ENCODE assay signal across 28 cellular contexts in genomic region chr11:74196781-74197486, GRCh38.
"Had no signal": no experiment of that assay in that cellular context is flagged by ENCODE, and none has a peak within 500 bp of the region (broad histone marks: within the 10 kb centered on the region; RNA-seq: fewer than 3 reads in every experiment).

No MANE protein-coding gene starts in this region.

- H3K4me1 Mint-ChIP-seq: activated CD4-positive, alpha-beta T cell treated with anti-CD3 and anti-CD28 coated beads for 36 hours; activated CD8-positive, alpha-beta memory T cell treated with anti-CD3 and anti-CD28 coated beads, Interleukin-2, amount 10 ng/mL, durations not matched to agents 7 days and 5 days had no signal

- H3K27ac Mint-ChIP-seq: activated CD4-positive, alpha-beta memory T cell treated with anti-CD3 and anti-CD28 coated beads for 36 hours; activated CD4-positive, alpha-beta T cell treated with anti-CD3 and anti-CD28 coated beads for 36 hours; activated CD4-positive, alpha-beta T cell treated with anti-CD3 and anti-CD28 coated beads, Interleukin-2, amount 10 ng/mL, durations not matched to agents 24 days and 14 days; activated CD8-positive, alpha-beta memory T cell treated with anti-CD3 and anti-CD28 coated beads, Interleukin-2, amount 10 ng/mL, durations not matched to agents 7 days and 5 days; activated CD8-positive, alpha-beta T cell treated with anti-CD3 and anti-CD28 coated beads, Interleukin-2, amount 10 ng/mL, durations not matched to agents 7 days and 5 days; activated naive CD8-positive, alpha-beta T cell; activated T-cell treated with anti-CD3 and anti-CD28 coated beads, Interleukin-2, amount 50 U/mL, for 72 hours had no signal

- H3K27me3 ChIP-seq: body of pancreas, breast epithelium, cardiac muscle cell, colonic mucosa, esophagus muscularis mucosa, foreskin keratinocyte, gastrocnemius medialis had no signal

- H3K36me3 ChIP-seq: breast epithelium, cardiac muscle cell, colonic mucosa had no signal

- H3K27me3 Mint-ChIP-seq: activated CD4-positive, alpha-beta memory T cell treated with anti-CD3 and anti-CD28 coated beads for 36 hours; activated CD4-positive, alpha-beta T cell treated with anti-CD3 and anti-CD28 coated beads for 36 hours; activated CD4-positive, alpha-beta T cell treated with anti-CD3 and anti-CD28 coated beads, Interleukin-2, amount 10 ng/mL, durations not matched to agents 24 days and 14 days; activated CD8-positive, alpha-beta memory T cell treated with anti-CD3 and anti-CD28 coated beads, Interleukin-2, amount 10 ng/mL, durations not matched to agents 7 days and 5 days; activated naive CD8-positive, alpha-beta T cell had no signal

- H3K4me1 ChIP-seq: body of pancreas, breast epithelium, colonic mucosa, esophagus muscularis mucosa had no signal

- H3K27ac ChIP-seq: body of pancreas, breast epithelium, cardiac muscle cell, colonic mucosa, esophagus muscularis mucosa, foreskin keratinocyte, gastrocnemius medialis had no signal

- ATAC-seq: activated CD4-positive, alpha-beta T cell treated with anti-CD3 and anti-CD28 coated beads for 36 hours; activated CD8-positive, alpha-beta memory T cell treated with anti-CD3 and anti-CD28 coated beads, Interleukin-2, amount 10 ng/mL, durations not matched to agents 7 days and 5 days; activated CD8-positive, alpha-beta T cell treated with anti-CD3 and anti-CD28 coated beads, Interleukin-2, amount 10 ng/mL, durations not matched to agents 7 days and 5 days; activated T-cell treated with anti-CD3 and anti-CD28 coated beads, Interleukin-2, amount 50 U/mL, for 72 hours; body of pancreas; foreskin keratinocyte; gastrocnemius medialis had no signal

- DNase-seq: activated CD4-positive, alpha-beta memory T cell treated with anti-CD3 and anti-CD28 coated beads for 36 hours; activated CD4-positive, alpha-beta T cell treated with anti-CD3 and anti-CD28 coated beads for 36 hours; activated CD4-positive, alpha-beta T cell treated with anti-CD3 and anti-CD28 coated beads, Interleukin-2, amount 10 ng/mL, durations not matched to agents 24 days and 14 days; activated CD4-positive, CD25-positive, alpha-beta regulatory T cell; activated CD4-positive, CD25-positive, alpha-beta regulatory T cell treated with anti-CD3 and anti-CD28 coated beads, Interleukin-2, amount 50 U/mL, for 72 hours; activated CD8-positive, alpha-beta memory T cell treated with anti-CD3 and anti-CD28 coated beads, Interleukin-2, amount 10 ng/mL, durations not matched to agents 7 days and 5 days; activated CD8-positive, alpha-beta memory T cell treated with anti-CD3 and anti-CD28 coated beads, Interleukin-2, amount 50 U/mL, for 4 hours; activated CD8-positive, alpha-beta T cell treated with anti-CD3 and anti-CD28 coated beads, Interleukin-2, amount 10 ng/mL, durations not matched to agents 7 days and 5 days; activated gamma-delta T cell; activated naive CD4-positive, alpha-beta T cell; activated naive CD4-positive, alpha-beta T cell treated with anti-CD3 and anti-CD28 coated beads, Interleukin-2, amount 50 U/mL, for 16 hours; activated T-cell treated with anti-CD3 and anti-CD28 coated beads, Interleukin-2, amount 50 U/mL, for 1 hour; activated T-cell treated with anti-CD3 and anti-CD28 coated beads, Interleukin-2, amount 50 U/mL, for 72 hours; amygdala; aorta; body of pancreas; central memory CD4-positive, alpha-beta T cell; cerebellar nuclear complex; colonic mucosa; effector CD8-positive, alpha-beta T cell; foreskin keratinocyte; gastrocnemius medialis; glutamatergic neuron; T-helper 2 cell had no signal

- H3K4me3 Mint-ChIP-seq: activated CD4-positive, alpha-beta memory T cell treated with anti-CD3 and anti-CD28 coated beads for 36 hours; activated CD4-positive, alpha-beta T cell treated with anti-CD3 and anti-CD28 coated beads for 36 hours; activated CD4-positive, alpha-beta T cell treated with anti-CD3 and anti-CD28 coated beads, Interleukin-2, amount 10 ng/mL, durations not matched to agents 24 days and 14 days; activated CD8-positive, alpha-beta memory T cell treated with anti-CD3 and anti-CD28 coated beads, Interleukin-2, amount 10 ng/mL, durations not matched to agents 7 days and 5 days; activated CD8-positive, alpha-beta T cell treated with anti-CD3 and anti-CD28 coated beads, Interleukin-2, amount 10 ng/mL, durations not matched to agents 7 days and 5 days; activated naive CD8-positive, alpha-beta T cell; activated T-cell treated with anti-CD3 and anti-CD28 coated beads, Interleukin-2, amount 50 U/mL, for 72 hours had no signal

- H3K4me3 ChIP-seq: body of pancreas, breast epithelium, cardiac muscle cell, colonic mucosa, esophagus muscularis mucosa, gastrocnemius medialis had no signal
